In genomic region chr15:41950127-41950483, GRCh38 we compare ENCODE assay signal across 19 cellular contexts. TPM values are rescaled to one million over a fixed set of nuclear protein-coding genes. Genes with fewer than 3 reads are reported as not detected.
DNase-seq lines count a peak whose midpoint lies in the region; ATAC-seq and TF ChIP-seq lines count a peak whose summit lies in the region.
"Had no signal": no experiment of that assay in that cellular context is flagged by ENCODE, and none has a peak within 500 bp of the region (broad histone marks: within the 10 kb centered on the region; RNA-seq: fewer than 3 reads in every experiment).

No MANE protein-coding gene starts in this region.

- no peaks in the 10 kb centered on the region for H3K9me3 Mint-ChIP-seq in activated naive CD8-positive, alpha-beta T cell treated with anti-CD3 and anti-CD28 coated beads, Interleukin-2, amount 50 U/mL, for 24 hours
- H3K9me3 Mint-ChIP-seq: activated naive CD8-positive, alpha-beta T cell treated with anti-CD3 and anti-CD28 coated beads for 36 hours; activated T-cell treated with anti-CD3 and anti-CD28 coated beads, Interleukin-2, amount 50 U/mL, for 4 hours; CD4-positive, alpha-beta T cell; naive thymus-derived CD8-positive, alpha-beta T cell had no signal

- H2AFZ ChIP-seq in fibroblast of lung (ENCODE audit: low read length) (no peak overlapping the region), parathyroid adenoma (no peak overlapping the region)

- no peak overlapping the region for H3K27ac Mint-ChIP-seq in activated naive CD8-positive, alpha-beta T cell treated with anti-CD3 and anti-CD28 coated beads, Interleukin-2, amount 50 U/mL, for 24 hours
- H3K27ac Mint-ChIP-seq: activated naive CD8-positive, alpha-beta T cell treated with anti-CD3 and anti-CD28 coated beads for 36 hours; CD4-positive, alpha-beta T cell had no signal

- H3K27me3 ChIP-seq in AG04450 (ENCODE audit: control insufficient read depth, insufficient read depth, low read length) = no peaks in the 10 kb centered on the region
- H3K27me3 ChIP-seq in SJCRH30 = no peaks in the 10 kb centered on the region
- no peaks in the 10 kb centered on the region for H3K27me3 ChIP-seq in fibroblast of lung (ENCODE audit: control insufficient read depth, insufficient read depth, low read length)
- H3K27me3 ChIP-seq in parathyroid adenoma (ENCODE audit: control insufficient read depth, insufficient read depth, low read length) = no peaks in the 10 kb centered on the region
- H3K27me3 ChIP-seq: Peyer's patch had no signal

- H3K4me3 ChIP-seq in AG04450 (ENCODE audit: low read depth, low read length) (no peak overlapping the region), SJCRH30 (no peak overlapping the region), fibroblast of lung (replicated peaks in 1 of 4; ENCODE audit: control extremely low read depth in 1 of 4, insufficient read depth in 1 of 4, low read depth in 3 of 4, low read length in 4 of 4) (no peak overlapping the region), parathyroid adenoma (ENCODE audit: low read depth, low read length) (no peak overlapping the region)
- H3K4me3 ChIP-seq: Peyer's patch had no signal

- H4K20me1 ChIP-seq in fibroblast of lung (ENCODE audit: control insufficient read depth, extremely low read depth, insufficient read depth, low read length) = no peaks in the 10 kb centered on the region

- ATAC-seq in activated naive CD8-positive, alpha-beta T cell treated with anti-CD3 and anti-CD28 coated beads, Interleukin-2, amount 50 U/mL, for 24 hours = no peak
- ATAC-seq: activated T-cell treated with anti-CD3 and anti-CD28 coated beads, Interleukin-2, amount 50 U/mL, for 4 hours; HCT116; naive thymus-derived CD8-positive, alpha-beta T cell had no signal

- POLR2A ChIA-PET in AG04450 (lab: Yijun Ruan, JAX) = interaction anchor here (0.6 kb wide), 1 partner anchor 585 kb away, joined by 3 read pairs; no protein-coding TSS in a partner anchor

- H3K27ac ChIP-seq in AG04450 (ENCODE audit: low read depth, low read length) = peak overlapping the region; percentile 40
- peak overlapping the region; percentile 17; the same call in 1 of the 2 replicates for H3K27ac ChIP-seq in SJCRH30
- peak overlapping the region; percentile 6 for H3K27ac ChIP-seq in fibroblast of lung (ENCODE audit: insufficient read depth, low read length)
- peak overlapping the region; percentile 39 for H3K27ac ChIP-seq in parathyroid adenoma

- H3K27me3 Mint-ChIP-seq in activated naive CD8-positive, alpha-beta T cell treated with anti-CD3 and anti-CD28 coated beads, Interleukin-2, amount 50 U/mL, for 24 hours = no peaks in the 10 kb centered on the region
- H3K27me3 Mint-ChIP-seq: activated naive CD8-positive, alpha-beta T cell treated with anti-CD3 and anti-CD28 coated beads for 36 hours; CD4-positive, alpha-beta T cell; naive thymus-derived CD8-positive, alpha-beta T cell had no signal

- H3K4me2 ChIP-seq in fibroblast of lung (ENCODE audit: extremely low read depth, insufficient read depth, low read length) (no peak overlapping the region), parathyroid adenoma (ENCODE audit: low read length) (no peak overlapping the region)

- CTCF ChIA-PET in AG04450 (lab: Charles Lee) = interaction anchor here (1.6 kb wide), 1 partner anchor 46 kb away, joined by 10 read pairs; no protein-coding TSS in a partner anchor

- H3K36me3 ChIP-seq in SJCRH30 (peaks cover 31% of the 10 kb centered on the region; the same call in 1 of the 2 replicates), fibroblast of lung (ENCODE audit: control insufficient read depth, insufficient read depth, low read length) (peaks cover 8% of the 10 kb centered on the region), parathyroid adenoma (ENCODE audit: control insufficient read depth, insufficient read depth, low read length) (no peaks in the 10 kb centered on the region)

- DNase-seq in AG04450 (ENCODE audit: low read depth, low spot score) = no peak
- DNase-seq in SJCRH30 = no peak
- no peak for DNase-seq in fibroblast of lung (ENCODE audit: low read depth in 2 of 2)
- no peak for DNase-seq in activated CD4-positive, CD25-positive, alpha-beta regulatory T cell treated with anti-CD3 and anti-CD28 coated beads, Interleukin-2, amount 50 U/mL, for 72 hours
- no peak for DNase-seq in MV-4-11 (lab: John Stamatoyannopoulos, UW)
- DNase-seq in activated naive CD8-positive, alpha-beta T cell treated with anti-CD3 and anti-CD28 coated beads, Interleukin-2, amount 50 U/mL, for 24 hours = no peak
- DNase-seq in nucleus accumbens (lab: John Stamatoyannopoulos, UW) = no peak
- DNase-seq: activated CD4-positive, alpha-beta T cell treated with anti-CD3 and anti-CD28 coated beads, Interleukin-2, amount 50 U/mL, for 48 hours; activated naive CD8-positive, alpha-beta T cell treated with anti-CD3 and anti-CD28 coated beads for 36 hours; activated T-cell treated with anti-CD3 and anti-CD28 coated beads, Interleukin-2, amount 50 U/mL, for 4 hours; caudate nucleus; CD4-positive, alpha-beta T cell; naive thymus-derived CD8-positive, alpha-beta T cell; NCI-H1092 treated with DMSO at 0.1 percent for 48 hours; NCI-H774; stimulated activated naive CD4-positive, alpha-beta T cell treated with Interleukin-2 at 50 U/mL for 16 hours had no signal

- H3K9me3 ChIP-seq in AG04450 (ENCODE audit: control insufficient read depth, insufficient read depth, low read length) (no peaks in the 10 kb centered on the region), SJCRH30 (replicated peaks) (no peaks in the 10 kb centered on the region), fibroblast of lung (ENCODE audit: control insufficient read depth, insufficient read depth, low read depth, low read length) (no peaks in the 10 kb centered on the region), parathyroid adenoma (ENCODE audit: control insufficient read depth, low read length) (no peaks in the 10 kb centered on the region)
- H3K9me3 ChIP-seq: Peyer's patch had no signal

- TF ChIP-seq CTCF in AG04450 (IDR thresholded peaks at IDR 0.05; ENCODE audit: low read depth, low read length) = no peak
- TF ChIP-seq CTCF in fibroblast of lung (conservative IDR thresholded peaks at IDR 0.05 in 1 of 2, IDR thresholded peaks at IDR 0.05 in 1 of 2; ENCODE audit: low read depth in 1 of 2, low read length in 2 of 2) = no peak
- no peak for TF ChIP-seq CTCF in parathyroid adenoma (IDR thresholded peaks at IDR 0.05)

- H3K36me3 Mint-ChIP-seq in activated naive CD8-positive, alpha-beta T cell treated with anti-CD3 and anti-CD28 coated beads, Interleukin-2, amount 50 U/mL, for 24 hours (ENCODE audit: low read depth) = peaks cover 5% of the 10 kb centered on the region

- H3K79me2 ChIP-seq in fibroblast of lung (ENCODE audit: control insufficient read depth, insufficient read depth, low read length) (peaks cover 13% of the 10 kb centered on the region), parathyroid adenoma (no peaks in the 10 kb centered on the region)

- no peak overlapping the region for H3K4me3 Mint-ChIP-seq in activated naive CD8-positive, alpha-beta T cell treated with anti-CD3 and anti-CD28 coated beads, Interleukin-2, amount 50 U/mL, for 24 hours
- H3K4me3 Mint-ChIP-seq: activated naive CD8-positive, alpha-beta T cell treated with anti-CD3 and anti-CD28 coated beads for 36 hours; activated T-cell treated with anti-CD3 and anti-CD28 coated beads, Interleukin-2, amount 50 U/mL, for 4 hours; CD4-positive, alpha-beta T cell; naive thymus-derived CD8-positive, alpha-beta T cell had no signal

- H3K9ac ChIP-seq in fibroblast of lung (ENCODE audit: insufficient read depth, low read length) = no peak overlapping the region
- H3K9ac ChIP-seq in parathyroid adenoma = no peak overlapping the region

- H3K4me1 Mint-ChIP-seq in activated naive CD8-positive, alpha-beta T cell treated with anti-CD3 and anti-CD28 coated beads, Interleukin-2, amount 50 U/mL, for 24 hours = peaks cover 2% of the 10 kb centered on the region
- H3K4me1 Mint-ChIP-seq: activated naive CD8-positive, alpha-beta T cell treated with anti-CD3 and anti-CD28 coated beads for 36 hours had no signal

- H3K4me1 ChIP-seq in SJCRH30 (peaks cover 39% of the 10 kb centered on the region), fibroblast of lung (ENCODE audit: control insufficient read depth, extremely low read depth, insufficient read depth, low read length) (peaks cover 12% of the 10 kb centered on the region), parathyroid adenoma (peaks cover 6% of the 10 kb centered on the region)

RNA-seq across cellular contexts. Expression of gene EHD4, which starts 22.3 kb away (rescaled TPM):
- polyA plus RNA-seq in AG04450 (2011; rRNA removed) (19.3 and 22.4 TPM in 2 replicates), fibroblast of lung (19.3 and 37.0 TPM in 2 replicates)
- polyA minus RNA-seq in AG04450 (2011; rRNA and poly(A)+ RNA removed) = 27.8 and 32.8 TPM in 2 replicates
- 20.8 TPM in 2 replicates for total RNA-seq in SJCRH30 (2014; rRNA removed; shearing (Covaris generic))
- total RNA-seq in fibroblast of lung = 9.5 and 22.0 TPM in 2 replicates
- polyA plus RNA-seq in fibroblast of lung (2012) = 18.3 and 34.2 TPM in 2 replicates
- 30.0 and 48.4 TPM in 2 replicates for polyA minus RNA-seq in fibroblast of lung (ENCODE audit: low replicate concordance)

RNA-seq across cellular contexts. Expression of gene SPTBN5, which starts 56.3 kb away (rescaled TPM):
- polyA plus RNA-seq in AG04450 (2011; rRNA removed) (0.14 and 0.30 TPM in 2 replicates), fibroblast of lung (0.21 and 0.43 TPM in 2 replicates)
- polyA minus RNA-seq in AG04450 (2011; rRNA and poly(A)+ RNA removed) = 0.04 and 0.09 TPM in 2 replicates
- 0.38 and 0.55 TPM in 2 replicates for total RNA-seq in SJCRH30 (2014; rRNA removed; shearing (Covaris generic))
- total RNA-seq in fibroblast of lung = 0.26 and 0.66 TPM in 2 replicates
- 0.30 and 0.35 TPM in 2 replicates for polyA plus RNA-seq in fibroblast of lung (2012)
- polyA minus RNA-seq in fibroblast of lung (ENCODE audit: low replicate concordance) = 0.04 and 0.20 TPM in 2 replicates
